ENCODE assay signal across 8 cellular contexts in genomic region chr3:15345608-15346137, GRCh38. TPM values are rescaled to one million over a fixed set of nuclear protein-coding genes. Genes with fewer than 3 reads are reported as not detected.
DNase-seq lines count a peak whose midpoint lies in the region; ATAC-seq and TF ChIP-seq lines count a peak whose summit lies in the region.
"Had no signal": no experiment of that assay in that cellular context is flagged by ENCODE, and none has a peak within 500 bp of the region (broad histone marks: within the 10 kb centered on the region; RNA-seq: fewer than 3 reads in every experiment).

No MANE protein-coding gene starts in this region.

- H3K18ac ChIP-seq in trophoblast cell (ENCODE audit: low read length): no peak overlapping the region

- H2AK5ac ChIP-seq in trophoblast cell (ENCODE audit: low read length): no peak overlapping the region

- H3K36me3 Mint-ChIP-seq in neural progenitor cell: no peaks in the 10 kb centered on the region

- H3K27me3 Mint-ChIP-seq in neural progenitor cell (ENCODE audit: insufficient read depth, low read depth): peaks cover 2% of the 10 kb centered on the region

- H3K9me3 ChIP-seq in trophoblast cell (ENCODE audit: insufficient read depth, low read depth, low read length) (peaks cover 3% of the 10 kb centered on the region), neural progenitor cell (ENCODE audit: low read depth) (no peaks in the 10 kb centered on the region)

- H3K9ac ChIP-seq in trophoblast cell (ENCODE audit: low read length): no peak overlapping the region
- no peak overlapping the region for H3K9ac ChIP-seq in neural progenitor cell

- TF ChIP-seq CTCF in neural progenitor cell (IDR thresholded peaks at IDR 0.05): no peak

- H2BK5ac ChIP-seq in trophoblast cell (ENCODE audit: low read depth, low read length, poor library complexity): peak overlapping the region; percentile 38

- no peak overlapping the region for H3K14ac ChIP-seq in trophoblast cell (ENCODE audit: low read length)

- no peaks in the 10 kb centered on the region for H3F3A ChIP-seq in neural progenitor cell (ENCODE audit: low read depth)

- H3K4me1 ChIP-seq in trophoblast cell (ENCODE audit: control insufficient read depth in 1 of 2, insufficient read depth in 2 of 2, low read length in 2 of 2) (peaks cover 0 to 9% of the 10 kb centered on the region in 2 experiments), neural progenitor cell (no peaks in the 10 kb centered on the region)

- peak overlapping the region; percentile 61 for H2BK12ac ChIP-seq in trophoblast cell (ENCODE audit: low read length)

- no peak overlapping the region for H4K12ac ChIP-seq in trophoblast cell (ENCODE audit: low read depth, low read length)

- no peaks in the 10 kb centered on the region for H3K4me1 Mint-ChIP-seq in neural progenitor cell

- H3K23ac ChIP-seq in trophoblast cell (ENCODE audit: low read length): no peak overlapping the region

- DNase-seq in trophoblast cell (no peak), NCI-H446 treated with DMSO at 0.1 percent for 48 hours (lab: John Stamatoyannopoulos, UW) (no peak), neural progenitor cell (ENCODE audit: low spot score) (no peak), NCI-H1417 (lab: John Stamatoyannopoulos, UW) (no peak)

- H3K4me2 ChIP-seq in trophoblast cell (ENCODE audit: low read length) (no peak overlapping the region), neural progenitor cell (no peak overlapping the region)

- H3K27ac Mint-ChIP-seq in neural progenitor cell: no peak overlapping the region

- WGBS in trophoblast cell (ENCODE audit: extremely low coverage, insufficient coverage, insufficient read length): no CpG with 5 or more reads among the region's 4 CpGs

- H3K79me1 ChIP-seq in trophoblast cell (ENCODE audit: low read length): peaks cover 12% of the 10 kb centered on the region

- H2BK120ac ChIP-seq in trophoblast cell (ENCODE audit: insufficient read depth, low read length, poor library complexity): peak overlapping the region; percentile 88

- no peak overlapping the region for H3K4me3 ChIP-seq in trophoblast cell (ENCODE audit: low read depth, low read length)
- no peak overlapping the region for H3K4me3 ChIP-seq in neural progenitor cell

- H4K8ac ChIP-seq in trophoblast cell (ENCODE audit: low read depth, low read length): no peak overlapping the region

- H3K79me2 ChIP-seq in trophoblast cell (ENCODE audit: control insufficient read depth, insufficient read depth, low read length, poor library complexity): peaks cover 2% of the 10 kb centered on the region
- H3K79me2 ChIP-seq in neural progenitor cell (ENCODE audit: low read depth): no peaks in the 10 kb centered on the region

- H3K27ac ChIP-seq in trophoblast cell (ENCODE audit: low read depth, low read length): no peak overlapping the region
- H3K27ac ChIP-seq in neural progenitor cell: no peak overlapping the region
- H3K27ac ChIP-seq: HL-60 had no signal

- H3K36me3 ChIP-seq in trophoblast cell (ENCODE audit: control insufficient read depth in 1 of 2, insufficient read depth in 2 of 2, low read length in 2 of 2) (no peaks in the 10 kb centered on the region), neural progenitor cell (no peaks in the 10 kb centered on the region)

- H3K4me3 Mint-ChIP-seq in neural progenitor cell: no peak overlapping the region

- no peaks in the 10 kb centered on the region for H4K20me1 ChIP-seq in neural progenitor cell (ENCODE audit: low read depth)

- ATAC-seq in GM18870 (IDR thresholded peaks at IDR 0.05; ENCODE audit: unreplicated experiment): peak; percentile 94
- peak; percentile 88 for ATAC-seq in GM21717 (IDR thresholded peaks at IDR 0.05; ENCODE audit: unreplicated experiment)
- peak; percentile 84 for ATAC-seq in HG03521 (IDR thresholded peaks at IDR 0.05; ENCODE audit: unreplicated experiment)

- H2AFZ ChIP-seq in trophoblast cell (ENCODE audit: insufficient read depth, low read length, poor library complexity) (no peak overlapping the region), neural progenitor cell (replicated peaks) (no peak overlapping the region)

- no peaks in the 10 kb centered on the region for H3K27me3 ChIP-seq in trophoblast cell (ENCODE audit: insufficient read depth, low read length)
- H3K27me3 ChIP-seq in neural progenitor cell: no peaks in the 10 kb centered on the region

- no peaks in the 10 kb centered on the region for H3K9me3 Mint-ChIP-seq in neural progenitor cell

- no peak overlapping the region for H3K4ac ChIP-seq in trophoblast cell (ENCODE audit: low read depth, low read length)

- H4K91ac ChIP-seq in trophoblast cell (ENCODE audit: low read depth, low read length): peak overlapping the region; percentile 48

RNA-seq across cellular contexts. Expression of gene SH3BP5, which starts 13.3 kb away (rescaled TPM):
- 163 and 169 TPM in 2 replicates for polyA plus RNA-seq in trophoblast cell (2013)
- total RNA-seq in neural progenitor cell (ENCODE audit: low replicate concordance): 9.1 and 11.2 TPM in 2 replicates
